ENCODE assay signal across 1 cellular context in the genomic region with DNA sequence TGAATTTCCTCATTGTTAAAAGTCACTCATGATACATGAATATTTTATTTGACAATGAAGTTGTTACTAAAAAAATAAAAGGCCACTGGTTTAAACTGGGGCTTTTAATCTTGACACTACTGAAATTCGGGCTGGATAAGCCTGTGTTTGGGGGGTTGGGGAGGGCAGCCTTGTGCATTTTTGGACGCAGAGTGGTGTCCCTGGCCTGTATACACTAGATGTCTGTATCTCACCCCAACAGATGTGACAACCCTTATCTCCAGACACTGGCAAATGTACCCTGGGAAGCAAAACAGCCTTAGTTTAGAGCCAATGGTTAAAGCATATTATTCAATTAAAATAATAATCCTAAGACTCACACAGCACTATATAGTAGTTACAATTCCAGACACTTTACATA.
TF ChIP-seq lines count a peak whose summit lies in the region.

No MANE protein-coding gene starts in this region.

TF ChIP-seq in K562, 482 proteins besides CTCF, POLR2A, EP300 and RAD21 (continued from another document and continues in another):
- TF ChIP-seq, protein P1, sequence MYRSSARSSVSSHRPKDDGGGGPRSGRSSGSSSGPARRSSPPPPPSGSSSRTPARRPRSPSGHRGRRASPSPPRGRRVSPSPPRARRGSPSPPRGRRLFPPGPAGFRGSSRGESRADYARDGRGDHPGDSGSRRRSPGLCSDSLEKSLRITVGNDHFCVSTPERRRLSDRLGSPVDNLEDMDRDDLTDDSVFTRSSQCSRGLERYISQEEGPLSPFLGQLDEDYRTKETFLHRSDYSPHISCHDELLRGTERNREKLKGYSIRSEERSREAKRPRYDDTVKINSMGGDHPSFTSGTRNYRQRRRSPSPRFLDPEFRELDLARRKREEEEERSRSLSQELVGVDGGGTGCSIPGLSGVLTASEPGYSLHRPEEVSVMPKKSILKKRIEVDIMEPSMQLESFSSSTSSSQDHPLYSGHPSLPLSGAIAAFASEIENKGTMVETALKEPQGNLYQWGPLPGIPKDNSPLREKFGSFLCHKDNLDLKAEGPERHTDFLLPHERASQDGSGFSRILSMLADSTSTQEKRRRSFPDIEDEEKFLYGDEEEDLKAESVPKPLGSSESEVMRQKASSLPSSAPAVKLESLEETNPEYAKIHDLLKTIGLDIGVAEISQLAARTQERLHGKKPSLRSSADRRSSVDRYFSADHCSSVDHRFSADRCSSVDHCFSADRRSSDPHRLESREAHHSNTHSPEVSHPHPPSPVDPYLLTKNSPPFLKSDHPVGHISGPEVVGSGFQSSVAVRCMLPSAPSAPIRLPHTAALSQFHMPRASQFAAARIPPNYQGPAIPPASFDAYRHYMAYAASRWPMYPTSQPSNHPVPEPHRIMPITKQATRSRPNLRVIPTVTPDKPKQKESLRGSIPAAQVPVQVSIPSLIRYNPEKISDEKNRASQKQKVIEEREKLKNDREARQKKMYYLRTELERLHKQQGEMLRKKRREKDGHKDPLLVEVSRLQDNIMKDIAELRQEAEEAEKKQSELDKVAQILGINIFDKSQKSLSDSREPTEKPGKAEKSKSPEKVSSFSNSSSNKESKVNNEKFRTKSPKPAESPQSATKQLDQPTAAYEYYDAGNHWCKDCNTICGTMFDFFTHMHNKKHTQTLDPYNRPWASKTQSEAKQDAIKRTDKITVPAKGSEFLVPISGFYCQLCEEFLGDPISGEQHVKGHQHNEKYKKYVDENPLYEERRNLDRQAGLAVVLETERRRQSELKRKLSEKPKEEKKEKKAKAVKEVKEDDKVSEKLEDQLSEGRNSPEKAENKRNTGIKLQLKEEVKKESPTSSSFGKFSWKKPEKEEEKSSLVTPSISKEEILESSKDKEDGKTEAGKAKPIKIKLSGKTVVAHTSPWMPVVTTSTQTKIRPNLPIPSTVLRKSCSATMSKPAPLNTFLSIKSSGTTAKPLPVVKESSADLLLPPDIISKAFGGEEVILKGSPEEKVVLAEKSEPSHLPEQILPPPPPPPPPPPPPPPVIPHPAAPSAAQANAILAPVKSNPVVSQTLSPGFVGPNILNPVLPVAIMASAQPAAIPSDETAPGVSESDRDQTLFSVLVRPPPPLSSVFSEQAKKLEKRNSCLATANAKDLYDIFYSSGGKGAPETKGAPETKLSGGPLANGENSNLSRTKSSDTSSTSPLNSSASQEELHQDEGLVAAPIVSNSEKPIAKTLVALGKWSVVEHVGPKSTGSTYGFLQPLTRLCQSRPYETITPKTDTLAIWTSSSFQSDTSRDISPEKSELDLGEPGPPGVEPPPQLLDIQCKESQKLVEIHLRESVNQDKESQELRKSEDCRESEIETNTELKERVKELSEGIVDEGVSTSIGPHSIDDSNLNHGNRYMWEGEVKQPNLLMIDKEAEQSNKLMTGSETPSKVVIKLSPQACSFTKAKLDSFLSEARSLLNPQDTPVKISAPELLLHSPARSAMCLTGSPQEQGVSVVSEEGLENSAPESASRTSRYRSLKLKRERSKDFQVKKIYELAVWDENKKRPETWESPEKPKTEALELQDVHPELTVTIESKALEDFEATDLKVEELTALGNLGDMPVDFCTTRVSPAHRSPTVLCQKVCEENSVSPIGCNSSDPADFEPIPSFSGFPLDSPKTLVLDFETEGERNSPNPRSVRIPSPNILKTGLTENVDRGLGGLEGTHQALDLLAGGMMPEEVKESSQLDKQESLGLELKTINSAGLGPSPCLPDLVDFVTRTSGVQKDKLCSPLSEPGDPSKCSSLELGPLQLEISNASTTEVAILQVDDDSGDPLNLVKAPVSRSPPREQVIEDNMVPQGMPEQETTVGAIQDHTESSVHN (IDR thresholded peaks at IDR 0.05; ENCODE audit: borderline replicate concordance in 1 of 2, low read depth in 1 of 2): no peak
- TF ChIP-seq, protein P2, sequence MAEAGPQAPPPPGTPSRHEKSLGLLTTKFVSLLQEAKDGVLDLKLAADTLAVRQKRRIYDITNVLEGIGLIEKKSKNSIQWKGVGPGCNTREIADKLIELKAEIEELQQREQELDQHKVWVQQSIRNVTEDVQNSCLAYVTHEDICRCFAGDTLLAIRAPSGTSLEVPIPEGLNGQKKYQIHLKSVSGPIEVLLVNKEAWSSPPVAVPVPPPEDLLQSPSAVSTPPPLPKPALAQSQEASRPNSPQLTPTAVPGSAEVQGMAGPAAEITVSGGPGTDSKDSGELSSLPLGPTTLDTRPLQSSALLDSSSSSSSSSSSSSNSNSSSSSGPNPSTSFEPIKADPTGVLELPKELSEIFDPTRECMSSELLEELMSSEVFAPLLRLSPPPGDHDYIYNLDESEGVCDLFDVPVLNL (CRISPR knock-in tag; IDR thresholded peaks at IDR 0.05; ENCODE audit: low read depth): no peak
- TF ChIP-seq ELF4 (CRISPR knock-in tag; IDR thresholded peaks at IDR 0.05): no peak
- no peak for TF ChIP-seq ZNF780A (CRISPR knock-in tag; IDR thresholded peaks at IDR 0.05)
- no peak for TF ChIP-seq ZNF75A (CRISPR knock-in tag; IDR thresholded peaks at IDR 0.05)
- no peak for TF ChIP-seq COPS2 (conservative IDR thresholded peaks at IDR 0.05)
- TF ChIP-seq STAT5A (IDR thresholded peaks at IDR 0.05; ENCODE audit: borderline replicate concordance, low read length): peak; percentile 95
- TF ChIP-seq ATF7 (IDR thresholded peaks at IDR 0.05): peak; percentile 18; the same call in 1 of the 2 replicates
- TF ChIP-seq, protein P3, sequence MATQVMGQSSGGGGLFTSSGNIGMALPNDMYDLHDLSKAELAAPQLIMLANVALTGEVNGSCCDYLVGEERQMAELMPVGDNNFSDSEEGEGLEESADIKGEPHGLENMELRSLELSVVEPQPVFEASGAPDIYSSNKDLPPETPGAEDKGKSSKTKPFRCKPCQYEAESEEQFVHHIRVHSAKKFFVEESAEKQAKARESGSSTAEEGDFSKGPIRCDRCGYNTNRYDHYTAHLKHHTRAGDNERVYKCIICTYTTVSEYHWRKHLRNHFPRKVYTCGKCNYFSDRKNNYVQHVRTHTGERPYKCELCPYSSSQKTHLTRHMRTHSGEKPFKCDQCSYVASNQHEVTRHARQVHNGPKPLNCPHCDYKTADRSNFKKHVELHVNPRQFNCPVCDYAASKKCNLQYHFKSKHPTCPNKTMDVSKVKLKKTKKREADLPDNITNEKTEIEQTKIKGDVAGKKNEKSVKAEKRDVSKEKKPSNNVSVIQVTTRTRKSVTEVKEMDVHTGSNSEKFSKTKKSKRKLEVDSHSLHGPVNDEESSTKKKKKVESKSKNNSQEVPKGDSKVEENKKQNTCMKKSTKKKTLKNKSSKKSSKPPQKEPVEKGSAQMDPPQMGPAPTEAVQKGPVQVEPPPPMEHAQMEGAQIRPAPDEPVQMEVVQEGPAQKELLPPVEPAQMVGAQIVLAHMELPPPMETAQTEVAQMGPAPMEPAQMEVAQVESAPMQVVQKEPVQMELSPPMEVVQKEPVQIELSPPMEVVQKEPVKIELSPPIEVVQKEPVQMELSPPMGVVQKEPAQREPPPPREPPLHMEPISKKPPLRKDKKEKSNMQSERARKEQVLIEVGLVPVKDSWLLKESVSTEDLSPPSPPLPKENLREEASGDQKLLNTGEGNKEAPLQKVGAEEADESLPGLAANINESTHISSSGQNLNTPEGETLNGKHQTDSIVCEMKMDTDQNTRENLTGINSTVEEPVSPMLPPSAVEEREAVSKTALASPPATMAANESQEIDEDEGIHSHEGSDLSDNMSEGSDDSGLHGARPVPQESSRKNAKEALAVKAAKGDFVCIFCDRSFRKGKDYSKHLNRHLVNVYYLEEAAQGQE (CRISPR knock-in tag; IDR thresholded peaks at IDR 0.05; ENCODE audit: low read depth): no peak
- TF ChIP-seq, protein P4, sequence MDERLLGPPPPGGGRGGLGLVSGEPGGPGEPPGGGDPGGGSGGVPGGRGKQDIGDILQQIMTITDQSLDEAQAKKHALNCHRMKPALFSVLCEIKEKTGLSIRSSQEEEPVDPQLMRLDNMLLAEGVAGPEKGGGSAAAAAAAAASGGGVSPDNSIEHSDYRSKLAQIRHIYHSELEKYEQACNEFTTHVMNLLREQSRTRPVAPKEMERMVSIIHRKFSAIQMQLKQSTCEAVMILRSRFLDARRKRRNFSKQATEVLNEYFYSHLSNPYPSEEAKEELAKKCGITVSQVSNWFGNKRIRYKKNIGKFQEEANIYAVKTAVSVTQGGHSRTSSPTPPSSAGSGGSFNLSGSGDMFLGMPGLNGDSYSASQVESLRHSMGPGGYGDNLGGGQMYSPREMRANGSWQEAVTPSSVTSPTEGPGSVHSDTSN (CRISPR knock-in tag; IDR thresholded peaks at IDR 0.05; ENCODE audit: low read depth): no peak
- TF ChIP-seq, protein P4 (tag; conservative IDR thresholded peaks at IDR 0.05; ENCODE audit: low read depth): 0 out of 2 replicates have a peak, but pooled peaks have one; percentile 15
- TF ChIP-seq, protein P5, sequence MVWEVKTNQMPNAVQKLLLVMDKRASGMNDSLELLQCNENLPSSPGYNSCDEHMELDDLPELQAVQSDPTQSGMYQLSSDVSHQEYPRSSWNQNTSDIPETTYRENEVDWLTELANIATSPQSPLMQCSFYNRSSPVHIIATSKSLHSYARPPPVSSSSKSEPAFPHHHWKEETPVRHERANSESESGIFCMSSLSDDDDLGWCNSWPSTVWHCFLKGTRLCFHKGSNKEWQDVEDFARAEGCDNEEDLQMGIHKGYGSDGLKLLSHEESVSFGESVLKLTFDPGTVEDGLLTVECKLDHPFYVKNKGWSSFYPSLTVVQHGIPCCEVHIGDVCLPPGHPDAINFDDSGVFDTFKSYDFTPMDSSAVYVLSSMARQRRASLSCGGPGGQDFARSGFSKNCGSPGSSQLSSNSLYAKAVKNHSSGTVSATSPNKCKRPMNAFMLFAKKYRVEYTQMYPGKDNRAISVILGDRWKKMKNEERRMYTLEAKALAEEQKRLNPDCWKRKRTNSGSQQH (CRISPR knock-in tag; IDR thresholded peaks at IDR 0.05): no peak
- TF ChIP-seq SMAD4 (CRISPR knock-in tag; conservative IDR thresholded peaks at IDR 0.05): peak; percentile 99
- no peak for TF ChIP-seq KDM4B (IDR thresholded peaks at IDR 0.05; ENCODE audit: borderline replicate concordance in 2 of 2, low read depth in 1 of 2)
- TF ChIP-seq DPF2 (IDR thresholded peaks at IDR 0.05): peak; percentile 97
- peak; percentile 89 for TF ChIP-seq SOX6 (IDR thresholded peaks at IDR 0.05)
- no peak for TF ChIP-seq NR2F6 (CRISPR knock-in tag; IDR thresholded peaks at IDR 0.05)
- TF ChIP-seq CBFA2T3 (IDR thresholded peaks at IDR 0.05): peak; percentile 97
- TF ChIP-seq, protein P6, sequence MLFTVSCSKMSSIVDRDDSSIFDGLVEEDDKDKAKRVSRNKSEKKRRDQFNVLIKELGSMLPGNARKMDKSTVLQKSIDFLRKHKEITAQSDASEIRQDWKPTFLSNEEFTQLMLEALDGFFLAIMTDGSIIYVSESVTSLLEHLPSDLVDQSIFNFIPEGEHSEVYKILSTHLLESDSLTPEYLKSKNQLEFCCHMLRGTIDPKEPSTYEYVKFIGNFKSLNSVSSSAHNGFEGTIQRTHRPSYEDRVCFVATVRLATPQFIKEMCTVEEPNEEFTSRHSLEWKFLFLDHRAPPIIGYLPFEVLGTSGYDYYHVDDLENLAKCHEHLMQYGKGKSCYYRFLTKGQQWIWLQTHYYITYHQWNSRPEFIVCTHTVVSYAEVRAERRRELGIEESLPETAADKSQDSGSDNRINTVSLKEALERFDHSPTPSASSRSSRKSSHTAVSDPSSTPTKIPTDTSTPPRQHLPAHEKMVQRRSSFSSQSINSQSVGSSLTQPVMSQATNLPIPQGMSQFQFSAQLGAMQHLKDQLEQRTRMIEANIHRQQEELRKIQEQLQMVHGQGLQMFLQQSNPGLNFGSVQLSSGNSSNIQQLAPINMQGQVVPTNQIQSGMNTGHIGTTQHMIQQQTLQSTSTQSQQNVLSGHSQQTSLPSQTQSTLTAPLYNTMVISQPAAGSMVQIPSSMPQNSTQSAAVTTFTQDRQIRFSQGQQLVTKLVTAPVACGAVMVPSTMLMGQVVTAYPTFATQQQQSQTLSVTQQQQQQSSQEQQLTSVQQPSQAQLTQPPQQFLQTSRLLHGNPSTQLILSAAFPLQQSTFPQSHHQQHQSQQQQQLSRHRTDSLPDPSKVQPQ (CRISPR knock-in tag; IDR thresholded peaks at IDR 0.05; ENCODE audit: borderline replicate concordance): no peak
- TF ChIP-seq ZNF584 (CRISPR knock-in tag; IDR thresholded peaks at IDR 0.05; ENCODE audit: low read depth): no peak; the same call in 1 of the 2 replicates
- TF ChIP-seq ZEB2 (IDR thresholded peaks at IDR 0.05): no peak
- TF ChIP-seq NEUROD1 (IDR thresholded peaks at IDR 0.05; ENCODE audit: borderline replicate concordance, low read depth, low read length, partially characterized antibody): peak; percentile 81
- no peak for TF ChIP-seq PRPF4 (IDR thresholded peaks at IDR 0.05; ENCODE audit: insufficient read depth, low read depth, low read length, poor library complexity, severe bottlenecking)
- TF ChIP-seq, protein P7, sequence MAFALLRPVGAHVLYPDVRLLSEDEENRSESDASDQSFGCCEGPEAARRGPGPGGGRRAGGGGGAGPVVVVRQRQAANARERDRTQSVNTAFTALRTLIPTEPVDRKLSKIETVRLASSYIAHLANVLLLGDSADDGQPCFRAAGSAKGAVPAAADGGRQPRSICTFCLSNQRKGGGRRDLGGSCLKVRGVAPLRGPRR (CRISPR knock-in tag; IDR thresholded peaks at IDR 0.05): no peak
- TF ChIP-seq POLR2AphosphoS5 (IDR thresholded peaks at IDR 0.05; ENCODE audit: control insufficient read depth, insufficient read depth, low read depth, low read length): peak; percentile 96
- TF ChIP-seq ATF1 (CRISPR knock-in tag; IDR thresholded peaks at IDR 0.05): no peak
- peak; percentile 48; the same call in 1 of the 2 replicates for TF ChIP-seq ATF1 (tag; IDR thresholded peaks at IDR 0.05)
- peak; percentile 95 for TF ChIP-seq PML (IDR thresholded peaks at IDR 0.05; ENCODE audit: low read length)
- peak; percentile 68; the same call in 1 of the 2 replicates for TF ChIP-seq TCF7 (IDR thresholded peaks at IDR 0.05; ENCODE audit: borderline replicate concordance)
- no peak for TF ChIP-seq ZNF316 (IDR thresholded peaks at IDR 0.05)
- TF ChIP-seq GABPB1 (CRISPR knock-in tag; IDR thresholded peaks at IDR 0.05): no peak
- TF ChIP-seq PTRF (tag; IDR thresholded peaks at IDR 0.05): no peak
- TF ChIP-seq EHMT2 (IDR thresholded peaks at IDR 0.05): no peak
- TF ChIP-seq U2AF2 (optimal IDR thresholded peaks at IDR 0.05; ENCODE audit: low read depth, low read length): no peak
- no peak for TF ChIP-seq SMAD2 (IDR thresholded peaks at IDR 0.05; ENCODE audit: low read depth, low read length)
- peak; percentile 96 for TF ChIP-seq TCF3 (CRISPR knock-in tag; IDR thresholded peaks at IDR 0.05)
- peak; percentile 56 to 80; a peak in 3 of 4 replicates for TF ChIP-seq KDM1A (IDR thresholded peaks at IDR 0.05)
